26 cellular contexts compared by ENCODE assay signal in the genomic region with DNA sequence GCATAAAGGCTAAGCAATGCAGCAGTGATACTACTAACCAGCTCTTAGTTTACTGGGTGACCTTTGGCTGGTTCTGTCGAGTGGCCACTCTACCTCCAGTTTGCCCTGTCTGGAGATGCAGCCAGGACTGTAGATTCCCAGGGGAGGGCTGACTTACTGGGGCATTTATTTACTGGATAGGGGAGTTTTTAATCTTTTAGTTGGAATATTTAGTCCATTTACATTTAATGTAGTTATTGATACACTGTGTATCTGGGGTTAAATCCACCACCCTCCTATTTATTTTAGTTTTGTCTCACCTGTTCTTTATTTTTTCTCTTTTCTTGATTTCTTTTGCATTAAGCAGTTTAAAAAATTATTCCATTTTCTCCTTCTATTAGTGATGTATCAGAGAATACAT.
"Had no signal": no experiment of that assay in that cellular context is flagged by ENCODE, and none has a peak within 500 bp of the region (broad histone marks: within the 10 kb centered on the region; RNA-seq: fewer than 3 reads in every experiment).

No MANE protein-coding gene starts in this region.

- DNase-seq: activated B cell treated with CpG ODN at 0.5 μM for 24 hours; activated CD4-positive, alpha-beta memory T cell treated with anti-CD3 and anti-CD28 coated beads, Interleukin-2, amount 10 ng/mL, durations not matched to agents 7 days and 5 days; activated CD4-positive, alpha-beta T cell treated with anti-CD3 and anti-CD28 coated beads for 1 hour; activated CD4-positive, alpha-beta T cell treated with anti-CD3 and anti-CD28 coated beads, Interleukin-2, amount 50 U/mL, for 1 hour; activated CD8-positive, alpha-beta memory T cell treated with anti-CD3 and anti-CD28 coated beads, Interleukin-2, amount 50 U/mL, for 48 hours; activated effector memory CD4-positive, alpha-beta T cell treated with Interleukin-2 at 50 U/mL for 16 hours; activated naive CD4-positive, alpha-beta T cell; activated T-cell treated with anti-CD3 and anti-CD28 coated beads, Interleukin-2, amount 50 U/mL, for 1 hour; adrenal gland; anterior cingulate cortex; cerebellar nuclear complex; NCI-H1092; NCI-H1417 treated with DMSO at 0.1 percent for 48 hours; NCI-H1694; NCI-H2029; NCI-H2107; NCI-H2171 treated with DMSO at 0.1 percent for 48 hours; NCI-H345; NCI-H510A; NCI-H526 treated with DMSO at 0.1 percent for 48 hours; NCI-H82; SIG-M5; T-cell; T-helper 2 cell; T1000 had no signal

- ATAC-seq: T-cell had no signal

- H3K27ac ChIP-seq: adrenal gland had no signal

- H3K4me1 ChIP-seq: adrenal gland had no signal

- FAIRE-seq: TTC549 had no signal

- H3K27me3 ChIP-seq: adrenal gland had no signal

- H3K9me3 ChIP-seq: adrenal gland had no signal

- H3K36me3 ChIP-seq: adrenal gland had no signal

- H3K4me3 ChIP-seq: adrenal gland had no signal
